ENCODE assay signal across 1 cellular context in the genomic region with DNA sequence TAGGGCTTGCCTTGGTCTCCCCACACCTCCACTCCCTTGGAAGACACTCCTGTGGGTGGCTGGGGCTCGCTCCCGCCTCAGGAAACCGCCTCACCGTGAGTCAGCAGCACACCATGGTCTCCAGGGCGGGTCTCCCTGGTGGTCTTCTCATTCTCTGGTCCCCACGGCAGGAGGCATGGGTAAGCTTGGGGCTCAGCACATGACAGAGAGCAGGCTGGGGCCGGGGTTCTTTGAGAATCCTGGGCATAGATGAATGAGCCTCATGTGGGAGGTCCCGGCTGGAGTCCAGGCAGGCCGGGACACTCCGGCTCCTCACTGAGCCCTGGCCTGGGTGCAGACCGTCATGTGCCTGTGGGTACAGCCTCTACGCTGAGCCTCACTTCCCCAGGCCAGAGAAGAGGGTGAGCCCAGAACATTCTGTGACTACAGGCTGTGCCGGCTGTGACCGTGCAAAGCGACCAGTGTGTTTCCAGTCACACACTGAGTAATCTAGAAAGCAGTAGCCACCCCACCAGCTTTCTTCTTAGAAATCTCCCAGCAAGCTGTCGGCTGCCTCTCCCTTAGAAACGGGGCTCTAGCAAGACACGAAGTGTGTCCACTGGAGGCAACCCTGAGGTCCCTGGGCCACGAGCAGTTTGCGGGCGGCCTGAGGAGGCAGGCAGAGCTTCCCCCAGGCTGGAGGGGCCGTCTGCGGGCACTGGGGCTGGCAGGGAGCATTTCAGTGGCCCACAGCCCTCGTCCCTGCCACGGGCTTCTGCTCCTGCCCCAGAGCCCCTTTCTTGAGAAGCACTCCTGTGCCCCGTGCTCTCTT.
TF ChIP-seq lines count a peak whose summit lies in the region.

No MANE protein-coding gene starts in this region.

TF ChIP-seq in GM12878, 131 proteins besides CTCF, POLR2A, EP300 and RAD21:
- no peak for TF ChIP-seq POLR2AphosphoS2 (IDR thresholded peaks at IDR 0.05; ENCODE audit: low read depth, low read length)
- 0 out of 2 replicates have a peak, but pooled peaks have one; percentile 24 for TF ChIP-seq DPF2 (IDR thresholded peaks at IDR 0.05)
- TF ChIP-seq BRCA1 (IDR thresholded peaks at IDR 0.05; ENCODE audit: low read depth, low read length): no peak
